32 cellular contexts compared by ENCODE assay signal in the genomic region with DNA sequence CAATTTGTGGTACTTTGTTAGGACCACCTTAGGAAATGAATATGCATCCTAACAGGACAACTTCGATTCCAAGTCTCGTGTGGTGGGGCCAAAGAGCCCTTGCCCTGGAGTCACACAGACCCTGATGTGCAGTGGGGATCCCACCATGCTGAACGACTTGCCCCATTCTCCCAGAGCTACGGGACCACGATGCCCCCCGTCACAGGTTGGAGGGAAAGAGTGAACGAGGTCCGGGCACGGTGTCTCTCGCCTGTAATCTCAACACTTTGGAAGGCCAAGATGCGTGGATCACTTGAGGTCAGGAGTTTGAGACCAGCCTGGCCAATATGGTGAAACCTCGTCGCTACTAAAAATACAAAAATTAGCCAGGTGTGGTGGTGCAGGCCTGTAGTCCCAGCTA. TPM values are rescaled to one million over a fixed set of nuclear protein-coding genes. Genes with fewer than 3 reads are reported as not detected.
"Had no signal": no experiment of that assay in that cellular context is flagged by ENCODE, and none has a peak within 500 bp of the region (broad histone marks: within the 10 kb centered on the region; RNA-seq: fewer than 3 reads in every experiment).

No MANE protein-coding gene starts in this region.

- ATAC-seq: activated CD4-positive, CD25-positive, alpha-beta regulatory T cell treated with anti-CD3 and anti-CD28 coated beads, Interleukin-2, amount 50 U/mL, for 24 hours; activated CD8-positive, alpha-beta T cell treated with anti-CD3 and anti-CD28 coated beads for 36 hours; effector memory CD8-positive, alpha-beta T cell; foreskin keratinocyte; gastrocnemius medialis; T-helper 17 cell had no signal

- H3K27me3 ChIP-seq: brain microvascular endothelial cell had no signal

- H3K36me3 Mint-ChIP-seq: activated naive CD8-positive, alpha-beta T cell had no signal

- H3K4me3 ChIP-seq: esophagus muscularis mucosa, gastrocnemius medialis had no signal

- H3K4me1 Mint-ChIP-seq: activated B cell treated with CpG ODN at 0.5 μM for 24 hours had no signal

- H3K27ac Mint-ChIP-seq: activated B cell treated with CpG ODN at 0.5 μM for 24 hours; activated CD8-positive, alpha-beta T cell treated with anti-CD3 and anti-CD28 coated beads for 36 hours; activated naive CD8-positive, alpha-beta T cell; activated T-helper 1 cell treated with anti-CD3 and anti-CD28 coated beads, Interleukin-12 subunit alpha, Interleukin-12 subunit beta, Interleukin-2, Interleukin-4 antibody, amounts not matched to agents 30 ng/mL and 10 ng/mL and 1 ng/mL, durations not matched to agents 14 hours and 24 hours and 36 hours; activated T-helper 2 cell treated with anti-CD3 and anti-CD28 coated beads, Interferon-gamma antibody, Interleukin-2, Interleukin-4, amounts not matched to agents 10 μg/mL and 5 μg/mL and 100 μg/mL, durations not matched to agents 14 hours and 24 hours and 36 hours; effector memory CD8-positive, alpha-beta T cell; T-helper 17 cell; T-helper 2 cell treated with Interferon-gamma antibody and Interleukin-4, amounts not matched to agents 5 μg/mL and 100 μg/mL, for 36 hours had no signal

- H3K4me1 ChIP-seq: esophagus muscularis mucosa, foreskin keratinocyte, gastrocnemius medialis had no signal

- DNase-seq: activated B cell treated with CpG ODN at 0.5 μM for 24 hours; activated CD4-positive, alpha-beta T cell treated with anti-CD3 and anti-CD28 coated beads for 48 hours; activated CD4-positive, alpha-beta T cell treated with anti-CD3 and anti-CD28 coated beads, Interleukin-2, amount 50 U/mL, for 1 hour; activated CD4-positive, alpha-beta T cell treated with anti-CD3 and anti-CD28 coated beads, Interleukin-2, amount 50 U/mL, for 48 hours; activated CD8-positive, alpha-beta memory T cell treated with anti-CD3 and anti-CD28 coated beads for 24 hours; activated CD8-positive, alpha-beta T cell treated with anti-CD3 and anti-CD28 coated beads for 36 hours; activated gamma-delta T cell treated with Interleukin-2 at 50 U/mL for 16 hours; activated naive CD4-positive, alpha-beta T cell treated with anti-CD3 and anti-CD28 coated beads, Interleukin-2, amount 50 U/mL, for 16 hours; activated naive CD4-positive, alpha-beta T cell treated with Interleukin-2 at 50 U/mL for 16 hours; activated T-cell treated with anti-CD3 and anti-CD28 coated beads, Interleukin-2, amount 50 U/mL, for 48 hours; amniotic stem cell; anterior cingulate cortex; brain microvascular endothelial cell; caudate nucleus; cortex of kidney; dermis blood vessel endothelial cell; effector CD4-positive, alpha-beta T cell; effector memory CD8-positive, alpha-beta T cell; erythroblast; foreskin keratinocyte; gastrocnemius medialis; glutamatergic neuron; T-helper 1 cell; T-helper 17 cell; T1000; WERI-Rb-1 had no signal

- H3K9me3 ChIP-seq: esophagus muscularis mucosa, gastrocnemius medialis had no signal

- H3K4me3 Mint-ChIP-seq: activated B cell treated with CpG ODN at 0.5 μM for 24 hours; activated CD8-positive, alpha-beta T cell treated with anti-CD3 and anti-CD28 coated beads for 36 hours; activated naive CD8-positive, alpha-beta T cell; activated T-helper 1 cell treated with anti-CD3 and anti-CD28 coated beads, Interleukin-12 subunit alpha, Interleukin-12 subunit beta, Interleukin-2, Interleukin-4 antibody, amounts not matched to agents 30 ng/mL and 10 ng/mL and 1 ng/mL, durations not matched to agents 14 hours and 24 hours and 36 hours; effector memory CD8-positive, alpha-beta T cell; T-helper 17 cell; T-helper 2 cell treated with Interferon-gamma antibody and Interleukin-4, amounts not matched to agents 5 μg/mL and 100 μg/mL, for 36 hours had no signal

- H3K36me3 ChIP-seq: brain microvascular endothelial cell, esophagus muscularis mucosa, gastrocnemius medialis, WERI-Rb-1 had no signal

- H3K9me3 Mint-ChIP-seq: activated B cell treated with CpG ODN at 0.5 μM for 24 hours; activated CD8-positive, alpha-beta T cell treated with anti-CD3 and anti-CD28 coated beads for 36 hours; activated T-helper 1 cell treated with anti-CD3 and anti-CD28 coated beads, Interleukin-12 subunit alpha, Interleukin-12 subunit beta, Interleukin-2, Interleukin-4 antibody, amounts not matched to agents 30 ng/mL and 10 ng/mL and 1 ng/mL, durations not matched to agents 14 hours and 24 hours and 36 hours; activated T-helper 2 cell treated with anti-CD3 and anti-CD28 coated beads, Interferon-gamma antibody, Interleukin-2, Interleukin-4, amounts not matched to agents 10 μg/mL and 5 μg/mL and 100 μg/mL, durations not matched to agents 14 hours and 24 hours and 36 hours; effector memory CD8-positive, alpha-beta T cell; T-helper 2 cell treated with Interferon-gamma antibody and Interleukin-4, amounts not matched to agents 5 μg/mL and 100 μg/mL, for 36 hours had no signal

- H3K27ac ChIP-seq: brain microvascular endothelial cell, esophagus muscularis mucosa, foreskin keratinocyte, gastrocnemius medialis, WERI-Rb-1 had no signal

RNA-seq across cellular contexts. Expression of a gene that starts 14.4 kb away (rescaled TPM):
- total RNA-seq: activated B cell treated with CpG ODN at 0.5 μM for 24 hours; activated T-helper 1 cell treated with anti-CD3 and anti-CD28 coated beads, Interleukin-12 subunit alpha, Interleukin-12 subunit beta, Interleukin-2, Interleukin-4 antibody, amounts not matched to agents 30 ng/mL and 10 ng/mL and 1 ng/mL, durations not matched to agents 14 hours and 24 hours and 36 hours; activated T-helper 2 cell treated with anti-CD3 and anti-CD28 coated beads, Interferon-gamma antibody, Interleukin-2, Interleukin-4, amounts not matched to agents 10 μg/mL and 5 μg/mL and 100 μg/mL, durations not matched to agents 14 hours and 24 hours and 36 hours; T-helper 17 cell had no signal
